11 cellular contexts compared by ENCODE assay signal in the genomic region with DNA sequence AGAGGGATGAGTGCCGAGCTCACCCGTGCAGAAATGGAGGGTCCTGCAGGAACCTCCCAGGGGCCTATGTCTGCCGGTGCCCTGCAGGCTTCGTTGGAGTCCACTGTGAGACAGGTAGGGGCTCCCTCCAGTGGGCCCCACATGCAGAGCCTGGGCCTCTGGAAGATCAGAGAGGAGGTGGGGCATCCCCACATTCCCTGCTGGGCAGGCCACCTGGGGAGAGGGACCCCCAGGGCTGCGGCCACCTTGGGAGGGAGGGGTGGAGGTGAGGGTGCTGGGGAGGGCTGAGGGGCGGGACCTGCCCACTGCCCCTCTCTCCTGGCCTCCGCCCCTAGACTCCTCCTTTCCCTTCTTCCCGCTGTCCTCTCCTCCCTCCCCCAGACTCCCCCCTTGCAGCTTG. TPM values are rescaled to one million over a fixed set of nuclear protein-coding genes. Genes with fewer than 3 reads are reported as not detected.
DNase-seq lines count a peak whose midpoint lies in the region; ATAC-seq, FAIRE-seq and TF ChIP-seq lines count a peak whose summit lies in the region.
"Had no signal": no experiment of that assay in that cellular context is flagged by ENCODE, and none has a peak within 500 bp of the region (broad histone marks: within the 10 kb centered on the region; RNA-seq: fewer than 3 reads in every experiment).

No MANE protein-coding gene starts in this region.

- H3K27me3 Mint-ChIP-seq in GM23338 (ENCODE audit: insufficient read depth, low read depth, poor library complexity) = peaks cover 5% of the 10 kb centered on the region
- H3K27me3 Mint-ChIP-seq in memory B cell = no peaks in the 10 kb centered on the region
- peaks cover 7 to 22% (median 11%) of the 10 kb centered on the region in 3 donors for H3K27me3 Mint-ChIP-seq in CD14-positive monocyte (ENCODE audit: low read depth in 3 of 3)
- H3K27me3 Mint-ChIP-seq: CD4-positive, alpha-beta memory T cell had no signal

- WGBS in A549 (ENCODE audit: missing lambda C conversion rate) = 90% methylated on average over 5 of the region's 8 CpGs

- TF ChIP-seq EP300 in A549 (IDR thresholded peaks at IDR 0.05) = no peak

- H3K9me3 Mint-ChIP-seq in GM23338 = no peaks in the 10 kb centered on the region
- no peaks in the 10 kb centered on the region for H3K9me3 Mint-ChIP-seq in memory B cell
- no peaks in the 10 kb centered on the region for H3K9me3 Mint-ChIP-seq in CD14-positive monocyte

- POLR2A ChIA-PET in A549 (lab: Yijun Ruan, JAX) = no interaction called here

- FAIRE-seq in A549 (lab: Jason Lieb, UNC) = no peak
- FAIRE-seq: endometrium had no signal

- 0 out of 2 replicates have a peak overlapping the region, but pooled peaks have one; percentile 14 for H2AFZ ChIP-seq in GM23338
- H2AFZ ChIP-seq: GM23248 had no signal

- H3K27ac ChIP-seq in A549 = no peak overlapping the region
- H3K27ac ChIP-seq in GM23338 (ENCODE audit: low read depth) = no peak overlapping the region
- H3K27ac ChIP-seq: GM23248 had no signal

- TF ChIP-seq CTCF in A549 (IDR thresholded peaks at IDR 0.05) (no peak), GM23338 (conservative IDR thresholded peaks at IDR 0.05; ENCODE audit: low read depth in 2 of 2) (peak in 1 of 2 experiments; percentile 33; a peak in 1 of 4 replicates), cardiac fibroblast (IDR thresholded peaks at IDR 0.05; ENCODE audit: low read depth, low read length) (peak; percentile 3), CD14-positive monocyte (IDR thresholded peaks at IDR 0.05) (no peak)

- no peaks in the 10 kb centered on the region for H3F3A ChIP-seq in GM23338 (replicated peaks; ENCODE audit: low read depth)

- H3K79me2 ChIP-seq in GM23338 (replicated peaks; ENCODE audit: insufficient read depth) = no peaks in the 10 kb centered on the region

- no peak for TF ChIP-seq RAD21 in A549 (conservative IDR thresholded peaks at IDR 0.05 in 1 of 2, IDR thresholded peaks at IDR 0.05 in 1 of 2)

- H3K27ac Mint-ChIP-seq in GM23338 (no peak overlapping the region), memory B cell (peak overlapping the region; percentile 65), CD14-positive monocyte (no peak overlapping the region)

- H3K4me1 Mint-ChIP-seq in GM23338 = no peaks in the 10 kb centered on the region; the same call in 2 of the 3 replicates
- H3K4me1 Mint-ChIP-seq in memory B cell = peaks cover 6% of the 10 kb centered on the region
- H3K4me1 Mint-ChIP-seq in CD14-positive monocyte = peaks cover 3% of the 10 kb centered on the region

- H3K4me3 ChIP-seq in A549 = 0 out of 3 replicates have a peak overlapping the region, but pooled peaks have one; percentile 13
- peak overlapping the region; percentile 49 for H3K4me3 ChIP-seq in GM23338
- H3K4me3 ChIP-seq in cardiac fibroblast (replicated peaks in 1 of 2; ENCODE audit: low read depth in 2 of 2, low read length in 2 of 2) = no peak overlapping the region
- H3K4me3 ChIP-seq: GM23248 had no signal

- H3K4me3 Mint-ChIP-seq in GM23338 (peak overlapping the region; percentile 59; the same call in 2 of the 3 replicates), memory B cell (peak overlapping the region; percentile 58), CD14-positive monocyte (no peak overlapping the region)

- peak overlapping the region; percentile 58 for H3K4me2 ChIP-seq in A549
- peak overlapping the region; percentile 70 for H3K4me2 ChIP-seq in GM23338

- intact Hi-C loops in CD14-positive monocyte (cut with micrococcal nuclease) = no loop called here

- no peak for TF ChIP-seq POLR2A in A549 (IDR thresholded peaks at IDR 0.05; ENCODE audit: low read length)

- H3K36me3 Mint-ChIP-seq in GM23338 (ENCODE audit: low read depth) = no peaks in the 10 kb centered on the region
- peaks cover 5% of the 10 kb centered on the region for H3K36me3 Mint-ChIP-seq in memory B cell
- H3K36me3 Mint-ChIP-seq in CD14-positive monocyte = no peaks in the 10 kb centered on the region

- H3K4me1 ChIP-seq in A549 = no peaks in the 10 kb centered on the region
- H3K4me1 ChIP-seq in GM23338 (ENCODE audit: insufficient read depth) = no peaks in the 10 kb centered on the region

- no peak for DNase-seq in A549 (ENCODE audit: low read depth in 1 of 2, low spot score in 1 of 2)
- DNase-seq in GM23338 (ENCODE audit: low spot score) = peak; percentile 29
- DNase-seq in cardiac fibroblast (ENCODE audit: low read depth in 2 of 2) = no peak
- DNase-seq in memory B cell (ENCODE audit: low spot score in 2 of 2) = no peak
- no peak for DNase-seq in occipital lobe (lab: John Stamatoyannopoulos, UW)
- no peak for DNase-seq in DMS 273 treated with DMSO at 0.1 percent for 48 hours (lab: John Stamatoyannopoulos, UW)
- DNase-seq in CD14-positive monocyte (ENCODE audit: low spot score) = no peak
- DNase-seq: GM23248 had no signal

- H3K36me3 ChIP-seq in GM23338 (ENCODE audit: insufficient read depth) = no peaks in the 10 kb centered on the region

- no peaks in the 10 kb centered on the region for H3K9me2 ChIP-seq in GM23338 (ENCODE audit: insufficient read depth)

- ATAC-seq in A549 (peak in 1 of 2 experiments; percentile 45; a peak in 3 of 6 replicates), GM23338 (peak; percentile 39), memory B cell (ENCODE audit: low read depth) (peak; percentile 26), HG03439 (IDR thresholded peaks at IDR 0.05; ENCODE audit: unreplicated experiment) (no peak)

- no peaks in the 10 kb centered on the region for H3K27me3 ChIP-seq in GM23338 (ENCODE audit: insufficient read depth)

- H3K9me3 ChIP-seq in A549 = no peaks in the 10 kb centered on the region

- no peaks in the 10 kb centered on the region for H4K20me1 ChIP-seq in GM23338 (replicated peaks; ENCODE audit: insufficient read depth)

- CTCF ChIA-PET in A549 (lab: Yijun Ruan, JAX) = interaction anchor here (2.1 kb wide), 1 partner anchor 10 kb away, joined by 5 read pairs; no protein-coding TSS in a partner anchor

TF ChIP-seq in A549, 52 proteins besides CTCF, POLR2A, EP300 and RAD21 (continues in another document):
- TF ChIP-seq NFE2L2 (conservative IDR thresholded peaks at IDR 0.05; ENCODE audit: low read length) = no peak
- TF ChIP-seq CBX2 (IDR thresholded peaks at IDR 0.05; ENCODE audit: borderline replicate concordance, low read depth) = no peak
- TF ChIP-seq MAZ (IDR thresholded peaks at IDR 0.05; ENCODE audit: borderline replicate concordance, low read depth, low read length) = no peak
- no peak for TF ChIP-seq POLR2AphosphoS2 (conservative IDR thresholded peaks at IDR 0.05; ENCODE audit: low read length)
- no peak for TF ChIP-seq HDAC2 (IDR thresholded peaks at IDR 0.05)
- TF ChIP-seq RCOR1 (IDR thresholded peaks at IDR 0.05; ENCODE audit: low read depth, low read length) = no peak
- no peak for TF ChIP-seq KDM5A (IDR thresholded peaks at IDR 0.05)
- no peak for TF ChIP-seq HEYL (CRISPR knock-in tag; IDR thresholded peaks at IDR 0.05)
- TF ChIP-seq HOXB13 (CRISPR knock-in tag; IDR thresholded peaks at IDR 0.05; ENCODE audit: low read depth) = no peak
- TF ChIP-seq BHLHE40 (IDR thresholded peaks at IDR 0.05; ENCODE audit: low read depth, low read length) = no peak
- no peak for TF ChIP-seq MAFK (IDR thresholded peaks at IDR 0.05; ENCODE audit: partially characterized antibody)
- TF ChIP-seq KDM1A (IDR thresholded peaks at IDR 0.05; ENCODE audit: low read depth) = no peak

TF ChIP-seq in GM23338, 12 proteins besides CTCF, POLR2A, EP300 and RAD21:
- no peak for TF ChIP-seq CREB1 (CRISPR knock-in tag; IDR thresholded peaks at IDR 0.05; ENCODE audit: low read depth)
- TF ChIP-seq EZH2 (IDR thresholded peaks at IDR 0.05; ENCODE audit: low read depth, unreplicated experiment) = no peak
- no peak for TF ChIP-seq POLR2AphosphoS5 (IDR thresholded peaks at IDR 0.05; ENCODE audit: low read depth)
- no peak for TF ChIP-seq JUNB (IDR thresholded peaks at IDR 0.05; ENCODE audit: unreplicated experiment)

RNA-seq across cellular contexts. Expression of gene MTERF4, which starts 38.5 kb away (rescaled TPM):
- polyA plus RNA-seq in A549 (2011; rRNA removed) (41.5 and 44.9 TPM in 2 replicates), A549 (2017; fragmentation: RNase III; extraction: RNeasy Plus Mini Kit Qiagen cat#74134 plus additional on column Dnase treatment) (39.9 to 51.5 TPM (median 47.1 TPM) in 3 replicates), GM23338 (2016; fragmentation: Nextera tagmentation; extraction: Ambion mirVana) (15.3 and 15.7 TPM in 2 replicates), CD14-positive monocyte (10 to 100 TPM; 15.5 to 17.8 TPM)
- 23.8 and 24.8 TPM in 2 replicates for polyA plus RNA-seq in A549 (2012; cell fraction: cytosol; rRNA removed)
- 32.6 and 44.7 TPM in 2 replicates for polyA plus RNA-seq in A549 (2012; cell fraction: nucleus; rRNA removed)
- polyA minus RNA-seq in A549 (2011; rRNA and poly(A)+ RNA removed) = 33.8 and 41.7 TPM in 2 replicates
- 58.0 and 63.6 TPM in 2 replicates for total RNA-seq in GM23338 (2014; rRNA removed; shearing (Covaris generic))
- total RNA-seq in occipital lobe = 40.2 TPM

Comparison
In these comparisons a context has a peak if more than half of its experiments do, and no peak if none do; other contexts are left out.
1. H3K4me3 ChIP-seq: peak in A549 (single experiment) and GM23338 (single experiment); none in cardiac fibroblast (0 of 2).
2. H3K4me3 Mint-ChIP-seq: peak in GM23338 (single experiment) and memory B cell (single experiment); none in CD14-positive monocyte (0 of 2).